16 cellular contexts compared by ENCODE assay signal in the genomic region with DNA sequence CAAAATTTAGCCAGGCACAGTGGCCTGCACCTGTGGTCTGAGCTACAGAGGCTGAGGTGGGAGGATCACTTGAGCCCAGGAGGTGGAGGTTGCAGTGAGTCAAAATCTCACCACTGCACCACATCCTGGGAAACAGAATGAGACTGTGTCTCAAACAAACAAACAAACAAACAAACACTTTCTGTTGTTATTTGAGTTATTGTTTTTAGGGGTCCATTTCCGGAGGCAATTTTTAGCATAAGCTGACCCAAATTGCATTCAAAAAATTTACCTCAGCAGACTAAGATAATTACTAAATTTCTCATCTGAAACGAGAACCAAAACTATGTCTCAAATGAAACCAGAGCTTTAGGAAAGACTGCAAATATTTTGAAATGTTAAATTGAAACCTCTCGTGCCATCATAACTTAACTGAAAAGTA.
"Had no signal": no experiment of that assay in that cellular context is flagged by ENCODE, and none has a peak within 500 bp of the region (broad histone marks: within the 10 kb centered on the region; RNA-seq: fewer than 3 reads in every experiment).

No MANE protein-coding gene starts in this region.

- ATAC-seq: body of pancreas, mucosa of descending colon had no signal

- H3K36me3 ChIP-seq: thyroid gland had no signal

- H3K27me3 ChIP-seq: body of pancreas, dorsolateral prefrontal cortex, hepatocyte, thyroid gland had no signal

- H2AFZ ChIP-seq: hepatocyte had no signal

- H3K79me2 ChIP-seq: hepatocyte had no signal

- H3K4me3 ChIP-seq: body of pancreas, dorsolateral prefrontal cortex, hepatocyte, mucosa of descending colon, thyroid gland had no signal

- H3K9me3 ChIP-seq: body of pancreas, mucosa of descending colon, thyroid gland had no signal

- H3K4me2 ChIP-seq: hepatocyte had no signal

- DNase-seq: activated B cell treated with CpG ODN at 0.5 μM for 24 hours; activated CD4-positive, alpha-beta memory T cell treated with anti-CD3 and anti-CD28 coated beads for 36 hours; activated CD4-positive, alpha-beta T cell treated with anti-CD3 and anti-CD28 coated beads for 4 hours; activated naive CD8-positive, alpha-beta T cell treated with anti-CD3 and anti-CD28 coated beads, Interleukin-2, amount 10 ng/mL, durations not matched to agents 7 days and 5 days; activated T-cell treated with anti-CD3 and anti-CD28 coated beads for 4 hours; body of pancreas; caudate nucleus; dorsolateral prefrontal cortex; mucosa of descending colon; naive B cell; stimulated activated CD4-positive, alpha-beta T cell treated with anti-CD3 and anti-CD28 coated beads, Interleukin-12 subunit alpha, Interleukin-12 subunit beta, amount 100 ng/mL, for 4 hours; stimulated activated CD4-positive, alpha-beta T cell treated with anti-CD3 and anti-CD28 coated beads, Interleukin-1b, Interleukin-23, amount 100 ng/mL, for 48 hours; stimulated activated CD8-positive, alpha-beta memory T cell treated with anti-CD3 and anti-CD28 coated beads, Interleukin-4, amount 100 ng/mL, for 48 hours; stimulated activated naive CD4-positive, alpha-beta T cell; thyroid gland had no signal

- H3K4me1 ChIP-seq: body of pancreas, thyroid gland had no signal

- H3K27ac ChIP-seq: body of pancreas, dorsolateral prefrontal cortex, hepatocyte, thyroid gland had no signal
